ENCODE assay signal across 24 cellular contexts in the genomic region with DNA sequence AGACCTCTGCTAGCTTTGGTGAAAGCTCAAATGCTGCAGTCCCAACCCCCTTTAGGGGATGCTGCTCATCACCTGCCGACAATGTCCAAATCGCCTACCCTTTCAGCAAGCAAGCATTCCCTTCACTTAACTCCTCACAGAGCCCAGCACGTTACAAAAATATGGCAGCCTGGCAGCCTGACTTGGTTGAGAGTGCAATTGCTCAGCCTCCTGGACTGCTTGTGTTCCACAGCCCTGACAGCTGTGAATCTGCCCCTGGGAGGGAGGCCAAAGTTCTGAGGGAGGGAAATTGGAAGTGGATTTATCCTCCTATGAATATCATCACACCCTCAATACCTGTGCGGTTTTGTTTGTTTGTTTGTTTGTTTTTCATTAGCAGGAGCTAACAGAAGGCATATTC.
"Had no signal": no experiment of that assay in that cellular context is flagged by ENCODE, and none has a peak within 500 bp of the region (broad histone marks: within the 10 kb centered on the region; RNA-seq: fewer than 3 reads in every experiment).

No MANE protein-coding gene starts in this region.

- H3K36me3 ChIP-seq: heart left ventricle, left lung, ovary, spleen, suprapubic skin, thoracic aorta, tibial artery, upper lobe of right lung had no signal

- ATAC-seq: heart left ventricle; left colon; left lung; natural killer cell; right cardiac atrium; sciatic nerve; stimulated activated effector memory CD8-positive, alpha-beta T cell treated with anti-CD3 and anti-CD28 coated beads, Interleukin-12 subunit alpha, Interleukin-12 subunit beta, amount 100 ng/mL, for 72 hours; upper lobe of right lung had no signal

- H3K9me3 ChIP-seq: ovary, suprapubic skin, upper lobe of right lung had no signal

- H3K27ac ChIP-seq: heart left ventricle, left lung, ovary, spleen, suprapubic skin, thoracic aorta, tibial artery, upper lobe of right lung had no signal

- H3K27me3 ChIP-seq: heart left ventricle, left lung, ovary, spleen, tibial artery, upper lobe of right lung had no signal

- DNase-seq: heart left ventricle; hypothalamus; immature natural killer cell; kidney; left colon; left lung; midbrain; naive B cell; natural killer cell; ovary; retina; right cardiac atrium; small intestine; spleen; stimulated activated CD4-positive, alpha-beta T cell treated with anti-CD3 and anti-CD28 coated beads, Interleukin-4, amount 100 ng/mL, for 24 hours; stimulated activated naive CD4-positive, alpha-beta T cell; tibial artery; trophoblast cell; upper lobe of right lung had no signal

- H3K4me3 ChIP-seq: heart left ventricle, left lung, lung, ovary, spleen, suprapubic skin, thoracic aorta, tibial artery, upper lobe of right lung had no signal

- H3K4me1 ChIP-seq: suprapubic skin, tibial artery, upper lobe of right lung had no signal
